35 cellular contexts compared by ENCODE assay signal in the genomic region with DNA sequence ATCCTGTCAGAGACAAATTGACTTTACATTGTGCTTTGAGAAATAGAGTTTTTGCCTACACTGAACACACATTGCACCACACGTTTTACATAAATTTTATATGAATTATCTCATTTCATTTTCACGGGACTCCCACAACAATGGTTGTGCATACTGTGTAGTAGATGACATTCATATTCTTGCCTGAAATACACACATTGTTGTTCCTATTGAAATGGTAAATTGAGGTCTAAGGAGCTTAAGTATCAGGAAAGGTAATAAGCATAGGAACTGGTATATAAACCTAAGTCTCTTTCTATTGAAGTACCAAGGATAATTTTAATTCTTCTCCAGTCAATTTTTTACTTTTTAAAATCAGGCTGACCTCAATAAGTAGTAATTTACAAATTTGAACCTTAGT.
"Had no signal": no experiment of that assay in that cellular context is flagged by ENCODE, and none has a peak within 500 bp of the region (broad histone marks: within the 10 kb centered on the region; RNA-seq: fewer than 3 reads in every experiment).

No MANE protein-coding gene starts in this region.

- H3K36me3 Mint-ChIP-seq: activated CD4-positive, alpha-beta memory T cell treated with anti-CD3 and anti-CD28 coated beads for 36 hours; activated naive CD8-positive, alpha-beta T cell treated with anti-CD3 and anti-CD28 coated beads for 36 hours had no signal

- H3K4me1 Mint-ChIP-seq: activated B cell treated with CpG ODN at 0.5 μM for 24 hours; activated CD4-positive, alpha-beta T cell treated with anti-CD3 and anti-CD28 coated beads, Interleukin-2, amount 10 ng/mL, durations not matched to agents 24 days and 14 days; activated naive CD8-positive, alpha-beta T cell treated with anti-CD3 and anti-CD28 coated beads for 36 hours; activated T-helper 17 cell treated with anti-CD3 and anti-CD28 coated beads, Interleukin-2, amount 50 U/mL, for 72 hours had no signal

- H3K27me3 ChIP-seq: adrenal gland, body of pancreas, brain microvascular endothelial cell, breast epithelium had no signal

- H3K4me1 ChIP-seq: adrenal gland, body of pancreas, breast epithelium had no signal

- H3K9me3 Mint-ChIP-seq: activated B cell treated with CpG ODN at 0.5 μM for 24 hours; activated CD4-positive, alpha-beta memory T cell treated with anti-CD3 and anti-CD28 coated beads for 36 hours; activated CD4-positive, alpha-beta T cell treated with anti-CD3 and anti-CD28 coated beads, Interleukin-2, amount 10 ng/mL, durations not matched to agents 24 days and 14 days; activated CD8-positive, alpha-beta T cell treated with anti-CD3 and anti-CD28 coated beads for 36 hours; activated naive CD8-positive, alpha-beta T cell treated with anti-CD3 and anti-CD28 coated beads for 36 hours; activated T-helper 1 cell treated with anti-CD3 and anti-CD28 coated beads, Interleukin-12 subunit alpha, Interleukin-12 subunit beta, Interleukin-2, Interleukin-4 antibody, amounts not matched to agents 30 ng/mL and 10 ng/mL and 1 ng/mL, durations not matched to agents 14 hours and 24 hours and 36 hours; T-helper 1 cell treated with Interleukin-12 subunit alpha and Interleukin-12 subunit beta and Interleukin-4 antibody, amounts not matched to agents 30 μg/mL and 1 μg/mL, for 36 hours; T-helper 2 cell treated with Interferon-gamma antibody and Interleukin-4, amounts not matched to agents 5 μg/mL and 100 μg/mL, for 36 hours had no signal

- H3K27ac ChIP-seq: adrenal gland, body of pancreas, brain microvascular endothelial cell, breast epithelium, VCaP had no signal

- H3K9me3 ChIP-seq: adrenal gland, body of pancreas, breast epithelium had no signal

- H3K36me3 ChIP-seq: adrenal gland, brain microvascular endothelial cell, breast epithelium had no signal

- H3K27ac Mint-ChIP-seq: activated B cell treated with CpG ODN at 0.5 μM for 24 hours; activated CD4-positive, alpha-beta memory T cell treated with anti-CD3 and anti-CD28 coated beads for 36 hours; activated CD4-positive, alpha-beta T cell treated with anti-CD3 and anti-CD28 coated beads, Interleukin-2, amount 10 ng/mL, durations not matched to agents 24 days and 14 days; activated CD8-positive, alpha-beta T cell treated with anti-CD3 and anti-CD28 coated beads for 36 hours; activated naive CD4-positive, alpha-beta T cell treated with anti-CD3 and anti-CD28 coated beads for 36 hours; activated naive CD4-positive, alpha-beta T cell treated with anti-CD3 and anti-CD28 coated beads, Interleukin-2, amount 50 U/mL, for 72 hours; activated naive CD8-positive, alpha-beta T cell treated with anti-CD3 and anti-CD28 coated beads for 36 hours; activated T-cell treated with anti-CD3 and anti-CD28 coated beads, Interleukin-2, amount 50 U/mL, for 72 hours; activated T-helper 1 cell treated with anti-CD3 and anti-CD28 coated beads, Interleukin-12 subunit alpha, Interleukin-12 subunit beta, Interleukin-2, Interleukin-4 antibody, amounts not matched to agents 30 ng/mL and 10 ng/mL and 1 ng/mL, durations not matched to agents 14 hours and 24 hours and 36 hours; activated T-helper 17 cell treated with anti-CD3 and anti-CD28 coated beads, Interleukin-2, amount 50 U/mL, for 72 hours; T-helper 1 cell treated with Interleukin-12 subunit alpha and Interleukin-12 subunit beta and Interleukin-4 antibody, amounts not matched to agents 30 μg/mL and 1 μg/mL, for 36 hours; T-helper 2 cell treated with Interferon-gamma antibody and Interleukin-4, amounts not matched to agents 5 μg/mL and 100 μg/mL, for 36 hours had no signal

- H3K27me3 Mint-ChIP-seq: activated B cell treated with CpG ODN at 0.5 μM for 24 hours; activated CD4-positive, alpha-beta memory T cell treated with anti-CD3 and anti-CD28 coated beads for 36 hours; activated CD4-positive, alpha-beta T cell treated with anti-CD3 and anti-CD28 coated beads, Interleukin-2, amount 10 ng/mL, durations not matched to agents 24 days and 14 days; activated CD8-positive, alpha-beta T cell treated with anti-CD3 and anti-CD28 coated beads for 36 hours; activated naive CD8-positive, alpha-beta T cell treated with anti-CD3 and anti-CD28 coated beads for 36 hours; activated T-helper 17 cell treated with anti-CD3 and anti-CD28 coated beads, Interleukin-2, amount 50 U/mL, for 72 hours had no signal

- DNase-seq: activated B cell treated with CpG ODN at 0.5 μM for 24 hours; activated CD4-positive, alpha-beta memory T cell treated with anti-CD3 and anti-CD28 coated beads for 36 hours; activated CD4-positive, alpha-beta T cell treated with anti-CD3 and anti-CD28 coated beads for 4 hours; activated CD4-positive, alpha-beta T cell treated with anti-CD3 and anti-CD28 coated beads, Interleukin-2, amount 10 ng/mL, durations not matched to agents 24 days and 14 days; activated CD4-positive, alpha-beta T cell treated with anti-CD3 and anti-CD28 coated beads, Interleukin-2, amount 50 U/mL, for 1 hour; activated CD4-positive, alpha-beta T cell treated with anti-CD3 and anti-CD28 coated beads, Interleukin-2, amount 50 U/mL, for 4 hours; activated CD4-positive, CD25-positive, alpha-beta regulatory T cell treated with anti-CD3 and anti-CD28 coated beads, Interleukin-2, amount 50 U/mL, for 72 hours; activated CD8-positive, alpha-beta memory T cell treated with anti-CD3 and anti-CD28 coated beads, Interleukin-2, amount 50 U/mL, for 4 hours; activated CD8-positive, alpha-beta T cell treated with anti-CD3 and anti-CD28 coated beads for 36 hours; activated effector memory CD4-positive, alpha-beta T cell treated with anti-CD3 and anti-CD28 coated beads, Interleukin-2, amount 50 U/mL, for 16 hours; activated gamma-delta T cell treated with Interleukin-2 at 50 U/mL for 16 hours; activated naive CD4-positive, alpha-beta T cell; activated naive CD4-positive, alpha-beta T cell treated with anti-CD3 and anti-CD28 coated beads for 36 hours; activated naive CD4-positive, alpha-beta T cell treated with anti-CD3 and anti-CD28 coated beads, Interleukin-2, amount 50 U/mL, for 16 hours; activated naive CD8-positive, alpha-beta T cell treated with anti-CD3 and anti-CD28 coated beads for 36 hours; activated T-cell treated with anti-CD3 and anti-CD28 coated beads for 4 hours; activated T-cell treated with anti-CD3 and anti-CD28 coated beads, Interleukin-2, amount 50 U/mL, for 1 hour; activated T-cell treated with anti-CD3 and anti-CD28 coated beads, Interleukin-2, amount 50 U/mL, for 4 hours; activated T-cell treated with anti-CD3 and anti-CD28 coated beads, Interleukin-2, amount 50 U/mL, for 72 hours; adrenal gland; amniotic stem cell; aorta; body of pancreas; brain microvascular endothelial cell; central memory CD4-positive, alpha-beta T cell; T-helper 1 cell; T-helper 2 cell; T-helper 9 cell had no signal

- H3K4me3 ChIP-seq: adrenal gland, body of pancreas, breast epithelium had no signal

- H3K4me3 Mint-ChIP-seq: activated B cell treated with CpG ODN at 0.5 μM for 24 hours; activated CD4-positive, alpha-beta memory T cell treated with anti-CD3 and anti-CD28 coated beads for 36 hours; activated CD4-positive, alpha-beta T cell treated with anti-CD3 and anti-CD28 coated beads, Interleukin-2, amount 10 ng/mL, durations not matched to agents 24 days and 14 days; activated CD8-positive, alpha-beta T cell treated with anti-CD3 and anti-CD28 coated beads for 36 hours; activated naive CD4-positive, alpha-beta T cell treated with anti-CD3 and anti-CD28 coated beads for 36 hours; activated naive CD8-positive, alpha-beta T cell treated with anti-CD3 and anti-CD28 coated beads for 36 hours; activated T-cell treated with anti-CD3 and anti-CD28 coated beads, Interleukin-2, amount 50 U/mL, for 4 hours; activated T-cell treated with anti-CD3 and anti-CD28 coated beads, Interleukin-2, amount 50 U/mL, for 72 hours; activated T-helper 1 cell treated with anti-CD3 and anti-CD28 coated beads, Interleukin-12 subunit alpha, Interleukin-12 subunit beta, Interleukin-2, Interleukin-4 antibody, amounts not matched to agents 30 ng/mL and 10 ng/mL and 1 ng/mL, durations not matched to agents 14 hours and 24 hours and 36 hours; activated T-helper 17 cell treated with anti-CD3 and anti-CD28 coated beads, Interleukin-2, amount 50 U/mL, for 72 hours; T-helper 1 cell treated with Interleukin-12 subunit alpha and Interleukin-12 subunit beta and Interleukin-4 antibody, amounts not matched to agents 30 μg/mL and 1 μg/mL, for 36 hours; T-helper 2 cell treated with Interferon-gamma antibody and Interleukin-4, amounts not matched to agents 5 μg/mL and 100 μg/mL, for 36 hours had no signal
